ENCODE assay signal across 8 cellular contexts in the genomic region with DNA sequence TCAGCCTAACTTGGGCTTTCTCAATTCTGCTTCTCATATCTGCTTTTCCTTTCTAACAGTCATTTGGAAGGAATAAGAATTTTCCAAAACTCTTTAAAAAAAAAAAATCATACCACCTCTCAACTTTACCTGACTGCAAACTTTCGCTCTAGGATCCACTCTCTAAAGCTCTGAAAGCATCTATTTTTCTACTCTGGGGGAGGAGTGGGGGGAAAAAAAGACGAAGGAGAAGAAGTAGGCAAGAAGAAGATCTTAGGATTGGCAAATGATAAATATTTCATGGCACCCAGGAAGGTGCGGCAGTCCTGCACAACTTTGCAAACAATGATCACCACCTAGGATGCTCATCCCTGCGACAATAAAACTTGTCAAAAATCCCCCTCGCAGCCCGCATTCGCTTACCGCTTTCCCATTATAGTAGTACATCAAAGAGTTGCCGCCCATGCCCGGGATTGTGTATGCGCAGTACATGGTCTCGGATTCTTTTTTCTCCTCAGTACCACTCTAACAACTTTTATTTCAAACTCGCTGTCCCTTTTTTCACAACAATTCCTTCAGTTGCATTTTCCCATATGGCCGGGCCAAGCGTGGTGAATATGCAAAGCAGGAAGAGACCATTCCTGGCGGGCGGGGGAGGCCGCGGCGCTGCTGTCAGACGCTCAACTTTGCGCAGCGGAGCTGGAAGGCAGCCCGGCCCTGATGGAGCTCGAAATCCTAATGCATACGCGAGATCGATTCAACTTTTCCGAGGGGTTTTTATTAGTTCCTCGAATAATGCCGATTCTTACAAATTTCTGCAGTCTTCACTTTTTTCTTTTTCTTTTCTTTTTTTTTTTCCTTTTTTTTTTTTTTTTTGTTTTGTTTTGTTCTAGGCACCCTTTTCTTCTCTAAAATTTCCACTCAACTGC.
DNase-seq lines count a peak whose midpoint lies in the region; ATAC-seq, FAIRE-seq and TF ChIP-seq lines count a peak whose summit lies in the region.

No MANE protein-coding gene starts in this region.

- no peak overlapping the region for H2AFZ ChIP-seq in OCI-LY1 (ENCODE audit: low read length)
- no peak overlapping the region for H2AFZ ChIP-seq in K562 (ENCODE audit: low read depth, low read length)

- no peaks in the 10 kb centered on the region for H3F3A ChIP-seq in OCI-LY1 (ENCODE audit: insufficient read depth, low read length)

- CTCF ChIA-PET in K562 (lab: Yijun Ruan, JAX; ENCODE audit: low intra/inter-chr PET ratio) = no interaction called here

- peak overlapping the region; percentile 88 for H3K4me2 ChIP-seq in OCI-LY1 (ENCODE audit: low read length)
- no peak overlapping the region for H3K4me2 ChIP-seq in K562 (ENCODE audit: insufficient read depth, low read length)

- no peak for FAIRE-seq in K562 (lab: Jason Lieb, UNC)

- H3K9ac ChIP-seq in OCI-LY1 (ENCODE audit: low read length) (peak overlapping the region; percentile 71), K562 (ENCODE audit: insufficient read depth in 1 of 2, low read depth in 2 of 2, low read length in 2 of 2) (no peak overlapping the region)

- H3K4me1 ChIP-seq in OCI-LY1 (ENCODE audit: insufficient read depth, low read length, severe bottlenecking) (peaks cover 91% of the 10 kb centered on the region), K562 (replicated peaks in 1 of 2; ENCODE audit: control insufficient read depth in 2 of 2, insufficient read depth in 2 of 2, low read length in 2 of 2) (no peaks in the 10 kb centered on the region)

- H3K27me3 ChIP-seq in OCI-LY1 (ENCODE audit: insufficient read depth, low read length) (no peaks in the 10 kb centered on the region), K562 (ENCODE audit: control insufficient read depth in 2 of 2, insufficient read depth in 2 of 2, low read length in 2 of 2) (no peaks in the 10 kb centered on the region)

- in situ Hi-C loops in K562 (cut with MboI) = no loop called here

- H3K9me1 ChIP-seq in K562 (ENCODE audit: control insufficient read depth, insufficient read depth, low read length) = no peaks in the 10 kb centered on the region

- POLR2A ChIA-PET in K562 (lab: Yijun Ruan, JAX) = interaction anchor here (0.6 kb wide), 1 partner anchor 356 kb away, joined by 3 read pairs; no protein-coding TSS in a partner anchor

- TF ChIP-seq POLR2A in K562 (conservative IDR thresholded peaks at IDR 0.05) = no peak

- no peak for TF ChIP-seq CTCF in OCI-LY1 (IDR thresholded peaks at IDR 0.05; ENCODE audit: low read length)
- TF ChIP-seq CTCF in K562 (IDR thresholded peaks at IDR 0.05 in 2 of 3, conservative IDR thresholded peaks at IDR 0.05 in 1 of 3; ENCODE audit: insufficient read depth in 2 of 3, low read depth in 1 of 3, low read length in 3 of 3) = no peak

- H3K27ac ChIP-seq in OCI-LY1 (ENCODE audit: low read depth, low read length, poor library complexity, severe bottlenecking) (peak overlapping the region; percentile 87), K562 (ENCODE audit: extremely low read depth, low read depth, low read length) (no peak overlapping the region)

- no peaks in the 10 kb centered on the region for H3K9me2 ChIP-seq in OCI-LY1 (ENCODE audit: low read depth, low read length)

- TF ChIP-seq EP300 in K562 (IDR thresholded peaks at IDR 0.05; ENCODE audit: low read length) = no peak

- peaks cover 75% of the 10 kb centered on the region for H3K79me2 ChIP-seq in OCI-LY1 (ENCODE audit: insufficient read depth, low read length)
- H3K79me2 ChIP-seq in K562 (ENCODE audit: control insufficient read depth, insufficient read depth, low read length) = no peaks in the 10 kb centered on the region

- H3K36me3 ChIP-seq in OCI-LY1 (ENCODE audit: insufficient read depth, low read length) = no peaks in the 10 kb centered on the region; the same call in 1 of the 2 replicates
- no peaks in the 10 kb centered on the region for H3K36me3 ChIP-seq in K562 (ENCODE audit: control insufficient read depth, insufficient read depth, low read length)

- TF ChIP-seq RAD21 in K562 (CRISPR knock-in tag; conservative IDR thresholded peaks at IDR 0.05 in 1 of 2, IDR thresholded peaks at IDR 0.05 in 1 of 2) = no peak

- ATAC-seq in GM19455 (IDR thresholded peaks at IDR 0.05; ENCODE audit: unreplicated experiment) (peak; percentile 76), HG03521 (IDR thresholded peaks at IDR 0.05; ENCODE audit: unreplicated experiment) (peak; percentile 63), K562 (no peak)

- no TSS peak for BruUV-seq in K562 (replicated peaks; lab: Mats Ljungman, UMichigan)

- intact Hi-C loops in K562 (cut with micrococcal nuclease) = no loop called here

- H3K9me3 ChIP-seq in OCI-LY1 (ENCODE audit: low read length) (no peaks in the 10 kb centered on the region), K562 (replicated peaks; ENCODE audit: control insufficient read depth, insufficient read depth, low read depth, low read length) (no peaks in the 10 kb centered on the region)

- H4K20me1 ChIP-seq in OCI-LY1 (ENCODE audit: insufficient read depth, low read length) (no peaks in the 10 kb centered on the region), K562 (replicated peaks; ENCODE audit: control insufficient read depth, insufficient read depth, low read length) (no peaks in the 10 kb centered on the region)

- peak overlapping the region; percentile 64 for H3K4me3 ChIP-seq in OCI-LY1 (ENCODE audit: low read depth, low read length, poor library complexity, severe bottlenecking)
- H3K4me3 ChIP-seq in K562 = no peak overlapping the region
- H3K4me3 ChIP-seq in iPS-11a (ENCODE audit: low read depth, low read length) = peak overlapping the region; percentile 55

- peak; percentile 79 for DNase-seq in DMS53 treated with DMSO at 0.1 percent for 48 hours (lab: John Stamatoyannopoulos, UW; ENCODE audit: unreplicated experiment)
- DNase-seq in K562 (ENCODE audit: extremely low read depth in 1 of 4, low spot score in 3 of 4) = no peak
- DNase-seq in retina = peak; percentile 95
- DNase-seq in SIG-M5 (lab: John Stamatoyannopoulos, UW) = no peak

- WGBS in K562 (ENCODE audit: insufficient coverage, low coverage, missing lambda C conversion rate) = 92% methylated on average over 13 of the region's 31 CpGs

TF ChIP-seq in K562, 482 proteins besides CTCF, POLR2A, EP300 and RAD21 (continues in another document):
- TF ChIP-seq ZNF175 (CRISPR knock-in tag; IDR thresholded peaks at IDR 0.05; ENCODE audit: low read depth) (no peak), PRPF4 (IDR thresholded peaks at IDR 0.05; ENCODE audit: insufficient read depth, low read depth, low read length, poor library complexity, severe bottlenecking) (no peak)
- TF ChIP-seq, protein P1, sequence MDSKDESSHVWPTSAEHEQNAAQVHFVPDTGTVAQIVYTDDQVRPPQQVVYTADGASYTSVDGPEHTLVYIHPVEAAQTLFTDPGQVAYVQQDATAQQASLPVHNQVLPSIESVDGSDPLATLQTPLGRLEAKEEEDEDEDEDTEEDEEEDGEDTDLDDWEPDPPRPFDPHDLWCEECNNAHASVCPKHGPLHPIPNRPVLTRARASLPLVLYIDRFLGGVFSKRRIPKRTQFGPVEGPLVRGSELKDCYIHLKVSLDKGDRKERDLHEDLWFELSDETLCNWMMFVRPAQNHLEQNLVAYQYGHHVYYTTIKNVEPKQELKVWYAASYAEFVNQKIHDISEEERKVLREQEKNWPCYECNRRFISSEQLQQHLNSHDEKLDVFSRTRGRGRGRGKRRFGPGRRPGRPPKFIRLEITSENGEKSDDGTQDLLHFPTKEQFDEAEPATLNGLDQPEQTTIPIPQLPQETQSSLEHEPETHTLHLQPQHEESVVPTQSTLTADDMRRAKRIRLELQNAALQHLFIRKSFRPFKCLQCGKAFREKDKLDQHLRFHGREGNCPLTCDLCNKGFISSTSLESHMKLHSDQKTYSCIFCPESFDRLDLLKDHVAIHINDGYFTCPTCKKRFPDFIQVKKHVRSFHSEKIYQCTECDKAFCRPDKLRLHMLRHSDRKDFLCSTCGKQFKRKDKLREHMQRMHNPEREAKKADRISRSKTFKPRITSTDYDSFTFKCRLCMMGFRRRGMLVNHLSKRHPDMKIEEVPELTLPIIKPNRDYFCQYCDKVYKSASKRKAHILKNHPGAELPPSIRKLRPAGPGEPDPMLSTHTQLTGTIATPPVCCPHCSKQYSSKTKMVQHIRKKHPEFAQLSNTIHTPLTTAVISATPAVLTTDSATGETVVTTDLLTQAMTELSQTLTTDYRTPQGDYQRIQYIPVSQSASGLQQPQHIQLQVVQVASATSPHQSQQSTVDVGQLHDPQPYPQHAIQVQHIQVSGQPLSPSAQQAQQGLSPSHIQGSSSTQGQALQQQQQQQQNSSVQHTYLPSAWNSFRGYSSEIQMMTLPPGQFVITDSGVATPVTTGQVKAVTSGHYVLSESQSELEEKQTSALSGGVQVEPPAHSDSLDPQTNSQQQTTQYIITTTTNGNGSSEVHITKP (IDR thresholded peaks at IDR 0.05; ENCODE audit: partially characterized antibody) = peak; percentile 81

Comparison
In these comparisons a context has a peak if more than half of its experiments do, and no peak if none do; other contexts are left out.
1. DNase-seq: peak in DMS53 treated with DMSO at 0.1 percent for 48 hours (single experiment) and retina (single experiment); none in K562 (0 of 4) and SIG-M5 (single experiment).